In genomic region chr16:86554599-86554916, GRCh38 we compare ENCODE assay signal across 8 cellular contexts. TPM values are rescaled to one million over a fixed set of nuclear protein-coding genes. Genes with fewer than 3 reads are reported as not detected.
DNase-seq lines count a peak whose midpoint lies in the region; ATAC-seq, FAIRE-seq and TF ChIP-seq lines count a peak whose summit lies in the region.

No MANE protein-coding gene starts in this region.

- H3K4me1 Mint-ChIP-seq in activated CD4-positive, alpha-beta memory T cell treated with anti-CD3 and anti-CD28 coated beads for 36 hours (ENCODE audit: low read depth), result peaks cover 14% of the 10 kb centered on the region

- CTCF ChIA-PET in activated CD4-positive, alpha-beta memory T cell treated with anti-CD3 and anti-CD28 coated beads for 36 hours (lab: Charles Lee), result no interaction called here

- H3K27me3 Mint-ChIP-seq in activated CD4-positive, alpha-beta memory T cell treated with anti-CD3 and anti-CD28 coated beads for 36 hours, result peaks cover 4% of the 10 kb centered on the region

- peak overlapping the region; percentile 93 for H3K27ac Mint-ChIP-seq in activated CD4-positive, alpha-beta memory T cell treated with anti-CD3 and anti-CD28 coated beads for 36 hours

- H3F3A ChIP-seq in smooth muscle cell (ENCODE audit: low read depth), result no peaks in the 10 kb centered on the region

- peaks cover 10% of the 10 kb centered on the region for H3K79me2 ChIP-seq in smooth muscle cell (ENCODE audit: low read depth)

- H3K4me3 ChIP-seq in H7 (ENCODE audit: insufficient read depth, low read depth, low read length), result peak overlapping the region; percentile 70
- peak overlapping the region; percentile 81 for H3K4me3 ChIP-seq in smooth muscle cell

- H3K9me3 Mint-ChIP-seq in activated CD4-positive, alpha-beta memory T cell treated with anti-CD3 and anti-CD28 coated beads for 36 hours, result no peaks in the 10 kb centered on the region

- 7% methylated on average over 10 of the region's 10 CpGs for WGBS in smooth muscle cell (ENCODE audit: low lambda C conversion rate)

- ATAC-seq in left ventricle myocardium superior, result peak; percentile 2
- ATAC-seq in GM21619 (IDR thresholded peaks at IDR 0.05; ENCODE audit: unreplicated experiment), result no peak

- no peaks in the 10 kb centered on the region for H3K9me3 ChIP-seq in smooth muscle cell (replicated peaks; ENCODE audit: low read depth)

- no peak for DNase-seq in H7
- DNase-seq in activated CD4-positive, alpha-beta memory T cell treated with anti-CD3 and anti-CD28 coated beads for 36 hours, result no peak
- DNase-seq in left ventricle myocardium superior, result no peak
- DNase-seq in smooth muscle cell (lab: John Stamatoyannopoulos, UW; ENCODE audit: unreplicated experiment), result no peak
- DNase-seq in DMS153 treated with DMSO at 0.1 percent for 48 hours (lab: John Stamatoyannopoulos, UW; ENCODE audit: unreplicated experiment), result no peak
- DNase-seq in D721Med (ENCODE audit: insufficient read length, low spot score), result no peak
- no peak for DNase-seq in OCI-M2 (lab: John Stamatoyannopoulos, UW; ENCODE audit: unreplicated experiment)

- peak overlapping the region; percentile 67 for H3K27ac ChIP-seq in smooth muscle cell (ENCODE audit: low read depth)

- no peaks in the 10 kb centered on the region for H3K27me3 ChIP-seq in H7 (ENCODE audit: control insufficient read depth, insufficient read depth, low read length)
- no peaks in the 10 kb centered on the region for H3K27me3 ChIP-seq in smooth muscle cell (ENCODE audit: low read depth)

- peaks cover 13% of the 10 kb centered on the region for H3K36me3 Mint-ChIP-seq in activated CD4-positive, alpha-beta memory T cell treated with anti-CD3 and anti-CD28 coated beads for 36 hours

- peak overlapping the region; percentile 85 for H2AFZ ChIP-seq in smooth muscle cell (ENCODE audit: low read depth)

- H3K36me3 ChIP-seq in H7 (replicated peaks; ENCODE audit: control insufficient read depth, insufficient read depth, low read length) (no peaks in the 10 kb centered on the region), smooth muscle cell (ENCODE audit: low read depth) (no peaks in the 10 kb centered on the region)

- H3K9ac ChIP-seq in smooth muscle cell (ENCODE audit: low read depth), result peak overlapping the region; percentile 95

- peak overlapping the region; percentile 87 for H3K4me3 Mint-ChIP-seq in activated CD4-positive, alpha-beta memory T cell treated with anti-CD3 and anti-CD28 coated beads for 36 hours

- POLR2A ChIA-PET in activated CD4-positive, alpha-beta memory T cell treated with anti-CD3 and anti-CD28 coated beads for 36 hours (lab: Charles Lee), result no interaction called here

- intact Hi-C loops in activated CD4-positive, alpha-beta memory T cell treated with anti-CD3 and anti-CD28 coated beads for 36 hours (cut with micrococcal nuclease), result no loop called here
- intact Hi-C loops in left ventricle myocardium superior (cut with micrococcal nuclease), result no loop called here

- no peak for TF ChIP-seq CTCF in smooth muscle cell (IDR thresholded peaks at IDR 0.05; ENCODE audit: borderline replicate concordance, insufficient read depth, poor library complexity, severe bottlenecking)
- TF ChIP-seq CTCF in D721Med (IDR thresholded peaks at IDR 0.05; ENCODE audit: insufficient read depth, missing control alignments), result no peak

- peak overlapping the region; percentile 96 for H3K4me2 ChIP-seq in smooth muscle cell

- no peak for FAIRE-seq in D721Med (lab: Jason Lieb, UNC)

- no peaks in the 10 kb centered on the region for H4K20me1 ChIP-seq in smooth muscle cell (ENCODE audit: low read depth)

- H3K4me1 ChIP-seq in smooth muscle cell (ENCODE audit: low read depth), result peaks cover 11% of the 10 kb centered on the region

RNA-seq across cellular contexts. Expression of gene MTHFSD, which starts 0.5 kb away (rescaled TPM):
- total RNA-seq in H7 (2014; rRNA removed; shearing (Covaris generic)), result 15.3 and 19.5 TPM in 2 replicates
- total RNA-seq in activated CD4-positive, alpha-beta memory T cell treated with anti-CD3 and anti-CD28 coated beads for 36 hours, result 10 to 100 TPM; 17.9 to 19.0 TPM
- total RNA-seq in left ventricle myocardium superior (12.6 TPM), smooth muscle cell (14.7 and 23.0 TPM in 2 replicates)
- polyA plus RNA-seq in smooth muscle cell, result 13.3 and 16.5 TPM in 2 replicates

RNA-seq across cellular contexts. Expression of gene FOXC2, which starts 12.1 kb away (rescaled TPM):
- 0.62 TPM in 1 of 2 replicates, not detected in the other for total RNA-seq in H7 (2014; rRNA removed; shearing (Covaris generic))
- not detected for total RNA-seq in activated CD4-positive, alpha-beta memory T cell treated with anti-CD3 and anti-CD28 coated beads for 36 hours
- total RNA-seq in left ventricle myocardium superior (1.9 TPM), smooth muscle cell (2.7 and 2.8 TPM in 2 replicates)
- polyA plus RNA-seq in smooth muscle cell, result 18.0 and 18.1 TPM in 2 replicates

RNA-seq across cellular contexts. Expression of gene FOXL1, which starts 23.8 kb away (rescaled TPM):
- 0.15 and 0.17 TPM in 2 replicates for total RNA-seq in H7 (2014; rRNA removed; shearing (Covaris generic))
- not detected for total RNA-seq in activated CD4-positive, alpha-beta memory T cell treated with anti-CD3 and anti-CD28 coated beads for 36 hours
- total RNA-seq in left ventricle myocardium superior, result 0.32 TPM
- total RNA-seq in smooth muscle cell, result 4.6 and 6.8 TPM in 2 replicates
- 3.8 and 5.4 TPM in 2 replicates for polyA plus RNA-seq in smooth muscle cell

RNA-seq across cellular contexts. Expression of gene FOXF1, which starts 44.2 kb away (rescaled TPM):
- not detected in 2 replicates for total RNA-seq in H7 (2014; rRNA removed; shearing (Covaris generic))
- not detected for total RNA-seq in activated CD4-positive, alpha-beta memory T cell treated with anti-CD3 and anti-CD28 coated beads for 36 hours
- 0.25 TPM for total RNA-seq in left ventricle myocardium superior
- total RNA-seq in smooth muscle cell, result 15.6 and 24.7 TPM in 2 replicates
- 30.5 and 31.5 TPM in 2 replicates for polyA plus RNA-seq in smooth muscle cell
